ENCODE assay signal across 9 cellular contexts in genomic region chr17:50480142-50480764, GRCh38. TPM values are rescaled to one million over a fixed set of nuclear protein-coding genes. Genes with fewer than 3 reads are reported as not detected.
DNase-seq lines count a peak whose midpoint lies in the region; ATAC-seq and TF ChIP-seq lines count a peak whose summit lies in the region.
"Had no signal": no experiment of that assay in that cellular context is flagged by ENCODE, and none has a peak within 500 bp of the region (broad histone marks: within the 10 kb centered on the region; RNA-seq: fewer than 3 reads in every experiment).

No MANE protein-coding gene starts in this region.

- H3K4me3 ChIP-seq in CD4-positive, CD25-positive, alpha-beta regulatory T cell (ENCODE audit: low read depth, low read length), result no peak overlapping the region
- H3K4me3 ChIP-seq in Loucy (ENCODE audit: low read length, poor library complexity, severe bottlenecking), result peak overlapping the region; percentile 97
- H3K4me3 ChIP-seq in breast epithelium, result peak overlapping the region in 1 of 3 donors; percentile 83
- H3K4me3 ChIP-seq in neural progenitor cell, result no peak overlapping the region

- peaks cover 13% of the 10 kb centered on the region for H3K27me3 Mint-ChIP-seq in CD4-positive, CD25-positive, alpha-beta regulatory T cell
- peaks cover 6% of the 10 kb centered on the region for H3K27me3 Mint-ChIP-seq in neural progenitor cell (ENCODE audit: insufficient read depth, low read depth)

- H2AFZ ChIP-seq in Loucy (ENCODE audit: low read length), result no peak overlapping the region
- H2AFZ ChIP-seq in neural progenitor cell (replicated peaks), result no peak overlapping the region

- TF ChIP-seq CTCF in Loucy (conservative IDR thresholded peaks at IDR 0.05; ENCODE audit: low read length) (no peak), breast epithelium (IDR thresholded peaks at IDR 0.05) (no peak), neural progenitor cell (IDR thresholded peaks at IDR 0.05) (no peak)

- no peaks in the 10 kb centered on the region for H3K27me3 ChIP-seq in CD4-positive, CD25-positive, alpha-beta regulatory T cell (ENCODE audit: control insufficient read depth, insufficient read depth, low read length)
- H3K27me3 ChIP-seq in Loucy (ENCODE audit: insufficient read depth, low read length, poor library complexity, severe bottlenecking), result no peaks in the 10 kb centered on the region
- no peaks in the 10 kb centered on the region for H3K27me3 ChIP-seq in breast epithelium
- peaks cover 32% of the 10 kb centered on the region for H3K27me3 ChIP-seq in neural progenitor cell
- H3K27me3 ChIP-seq: ovary had no signal

- H3F3A ChIP-seq in Loucy (ENCODE audit: low read depth) (peaks cover 4% of the 10 kb centered on the region), neural progenitor cell (ENCODE audit: low read depth) (peaks cover 36% of the 10 kb centered on the region)

- H3K36me3 ChIP-seq in CD4-positive, CD25-positive, alpha-beta regulatory T cell (ENCODE audit: control insufficient read depth, insufficient read depth, low read length), result peaks cover 26% of the 10 kb centered on the region
- H3K36me3 ChIP-seq in Loucy (ENCODE audit: insufficient read depth, low read length) (peaks cover 17% of the 10 kb centered on the region; the same call in 1 of the 2 replicates), breast epithelium (no peaks in the 10 kb centered on the region), neural progenitor cell (no peaks in the 10 kb centered on the region)
- H3K36me3 ChIP-seq: ovary had no signal

- intact Hi-C loops in breast epithelium (cut with DNase I; ENCODE audit: low total_unique reads), result no loop called here

- H3K79me2 ChIP-seq in Loucy (ENCODE audit: insufficient read depth, low read length), result peaks cover 19% of the 10 kb centered on the region; the same call in 1 of the 2 replicates
- no peaks in the 10 kb centered on the region for H3K79me2 ChIP-seq in neural progenitor cell (ENCODE audit: low read depth)

- H3K4me1 ChIP-seq in CD4-positive, CD25-positive, alpha-beta regulatory T cell (ENCODE audit: control insufficient read depth, insufficient read depth, low read length, poor library complexity, severe bottlenecking), result peaks cover 15% of the 10 kb centered on the region
- H3K4me1 ChIP-seq in Loucy (ENCODE audit: insufficient read depth, low read length, poor library complexity, severe bottlenecking), result peaks cover 21% of the 10 kb centered on the region
- peaks cover 0 to 7% of the 10 kb centered on the region in 2 donors for H3K4me1 ChIP-seq in breast epithelium
- H3K4me1 ChIP-seq in neural progenitor cell, result peaks cover 3% of the 10 kb centered on the region

- H3K4me1 Mint-ChIP-seq in CD4-positive, CD25-positive, alpha-beta regulatory T cell, result peaks cover 10 to 28% (median 15%) of the 10 kb centered on the region in 4 donors
- peaks cover 16% of the 10 kb centered on the region for H3K4me1 Mint-ChIP-seq in neural progenitor cell

- no peak for DNase-seq in CD4-positive, CD25-positive, alpha-beta regulatory T cell
- no peak for DNase-seq in breast epithelium (ENCODE audit: low spot score in 2 of 2)
- no peak for DNase-seq in neural progenitor cell (ENCODE audit: low spot score)
- DNase-seq in KBM-7, result no peak
- no peak for DNase-seq in NCI-H345 treated with DMSO at 0.1 percent for 48 hours (lab: John Stamatoyannopoulos, UW; ENCODE audit: unreplicated experiment)

- H4K20me1 ChIP-seq in Loucy (ENCODE audit: insufficient read depth, low read length, poor library complexity, severe bottlenecking) (peaks cover 6% of the 10 kb centered on the region), neural progenitor cell (ENCODE audit: low read depth) (peaks cover 5% of the 10 kb centered on the region)

- no peak for ATAC-seq in CD4-positive, CD25-positive, alpha-beta regulatory T cell (ENCODE audit: low read depth in 2 of 2)
- ATAC-seq in GM18519 (IDR thresholded peaks at IDR 0.05; ENCODE audit: low FRiP score, unreplicated experiment) (no peak), HG02588 (IDR thresholded peaks at IDR 0.05; ENCODE audit: unreplicated experiment) (no peak)

- peak overlapping the region; percentile 92 for H3K9ac ChIP-seq in Loucy (ENCODE audit: low read depth, low read length, poor library complexity, severe bottlenecking)
- no peak overlapping the region for H3K9ac ChIP-seq in neural progenitor cell

- peak overlapping the region in 1 of 3 donors; percentile 11 for H3K27ac Mint-ChIP-seq in CD4-positive, CD25-positive, alpha-beta regulatory T cell
- no peak overlapping the region for H3K27ac Mint-ChIP-seq in neural progenitor cell

- H3K4me2 ChIP-seq in Loucy (ENCODE audit: low read depth, low read length, poor library complexity, severe bottlenecking), result peak overlapping the region; percentile 97
- no peak overlapping the region for H3K4me2 ChIP-seq in neural progenitor cell

- H3K9me2 ChIP-seq in Loucy (replicated peaks; ENCODE audit: low read depth, low read length), result no peaks in the 10 kb centered on the region

- H3K9me3 ChIP-seq in CD4-positive, CD25-positive, alpha-beta regulatory T cell (ENCODE audit: control insufficient read depth in 2 of 2, low read length in 2 of 2), result no peaks in the 10 kb centered on the region
- H3K9me3 ChIP-seq in Loucy (ENCODE audit: insufficient read depth, low read depth, low read length), result no peaks in the 10 kb centered on the region
- no peaks in the 10 kb centered on the region for H3K9me3 ChIP-seq in breast epithelium
- no peaks in the 10 kb centered on the region for H3K9me3 ChIP-seq in neural progenitor cell (ENCODE audit: low read depth)
- H3K9me3 ChIP-seq: ovary had no signal

- peak overlapping the region; percentile 87 to 95 (median 92) for H3K4me3 Mint-ChIP-seq in CD4-positive, CD25-positive, alpha-beta regulatory T cell
- H3K4me3 Mint-ChIP-seq in neural progenitor cell, result peak overlapping the region; percentile 92

- in situ Hi-C loops in KBM-7 (cut with MboI; ENCODE audit: low pct_unique_long_range_greater_than_20kb, low sequenced_read_pairs), result no loop called here

- no peaks in the 10 kb centered on the region for H3K9me3 Mint-ChIP-seq in CD4-positive, CD25-positive, alpha-beta regulatory T cell
- H3K9me3 Mint-ChIP-seq in neural progenitor cell, result no peaks in the 10 kb centered on the region

- H3K27ac ChIP-seq in CD4-positive, CD25-positive, alpha-beta regulatory T cell (ENCODE audit: insufficient read depth, low read length, poor library complexity, severe bottlenecking), result no peak overlapping the region
- H3K27ac ChIP-seq in breast epithelium (peak overlapping the region; percentile 93 to 94), neural progenitor cell (no peak overlapping the region)

- no peak for TF ChIP-seq POLR2A in breast epithelium (IDR thresholded peaks at IDR 0.05)

- H3K36me3 Mint-ChIP-seq in CD4-positive, CD25-positive, alpha-beta regulatory T cell, result peaks cover 15% of the 10 kb centered on the region
- no peaks in the 10 kb centered on the region for H3K36me3 Mint-ChIP-seq in neural progenitor cell

RNA-seq across cellular contexts. Expression of gene RSAD1, which starts 1.6 kb away (rescaled TPM):
- 45.3 TPM for total RNA-seq in CD4-positive, CD25-positive, alpha-beta regulatory T cell
- polyA plus RNA-seq in CD4-positive, CD25-positive, alpha-beta regulatory T cell, result 10 to 100 TPM; 43.3 to 53.4 (median 46.1) TPM
- total RNA-seq in breast epithelium (10 to 100 TPM; 33.6 to 39.0 (median 35.1) TPM), neural progenitor cell (ENCODE audit: low replicate concordance) (9.7 and 12.9 TPM in 2 replicates)

RNA-seq across cellular contexts. Expression of gene CHAD, which starts 11.6 kb away (rescaled TPM):
- not detected for total RNA-seq in CD4-positive, CD25-positive, alpha-beta regulatory T cell
- polyA plus RNA-seq in CD4-positive, CD25-positive, alpha-beta regulatory T cell, result not detected
- total RNA-seq in breast epithelium (1 to 10 TPM in 2 of 3 donors, not detected in 1; 2.3 to 5.6 TPM), neural progenitor cell (ENCODE audit: low replicate concordance) (not detected in 2 replicates)

RNA-seq across cellular contexts. Expression of gene MYCBPAP, which starts 28.0 kb away (rescaled TPM):
- 5.7 TPM for total RNA-seq in CD4-positive, CD25-positive, alpha-beta regulatory T cell
- 1 to 10 TPM in 2 of 4 donors, under 1 TPM in 2; 0.50 to 1.6 (median 0.89) TPM for polyA plus RNA-seq in CD4-positive, CD25-positive, alpha-beta regulatory T cell
- total RNA-seq in breast epithelium (1 to 10 TPM in 2 of 3 donors, under 1 TPM in 1; 0.66 to 1.9 (median 1.3) TPM), neural progenitor cell (ENCODE audit: low replicate concordance) (3.5 and 3.8 TPM in 2 replicates)

RNA-seq across cellular contexts. Expression of gene EPN3, which starts 52.3 kb away (rescaled TPM):
- total RNA-seq in CD4-positive, CD25-positive, alpha-beta regulatory T cell, result not detected
- polyA plus RNA-seq in CD4-positive, CD25-positive, alpha-beta regulatory T cell, result not detected
- total RNA-seq in breast epithelium (10 to 100 TPM in 1 of 3 donors, 1 to 10 TPM in 1, not detected in 1; 8.2 to 32.8 TPM), neural progenitor cell (ENCODE audit: low replicate concordance) (0.09 and 0.24 TPM in 2 replicates)

RNA-seq across cellular contexts. Expression of gene ACSF2, which starts 54.2 kb away (rescaled TPM):
- total RNA-seq in CD4-positive, CD25-positive, alpha-beta regulatory T cell, result 22.2 TPM
- polyA plus RNA-seq in CD4-positive, CD25-positive, alpha-beta regulatory T cell, result 1 to 10 TPM; 2.7 to 5.5 (median 3.4) TPM
- total RNA-seq in breast epithelium (10 to 100 TPM; 19.4 to 95.4 (median 86.3) TPM), neural progenitor cell (ENCODE audit: low replicate concordance) (15.2 and 28.8 TPM in 2 replicates)

Comparison
In these comparisons a context has a peak if more than half of its experiments do, and no peak if none do; other contexts are left out.
1. H3K27ac ChIP-seq: peak in breast epithelium (2 of 2); none in CD4-positive, CD25-positive, alpha-beta regulatory T cell (single experiment) and neural progenitor cell (single experiment).